Comparison of ENCODE assay signal across 18 cellular contexts in genomic region chr5:112693301-112693700, GRCh38.
"Had no signal": no experiment of that assay in that cellular context is flagged by ENCODE, and none has a peak within 500 bp of the region (broad histone marks: within the 10 kb centered on the region; RNA-seq: fewer than 3 reads in every experiment).

No MANE protein-coding gene starts in this region.

- DNase-seq: dermis blood vessel endothelial cell; dorsolateral prefrontal cortex; effector CD4-positive, alpha-beta T cell; effector memory CD4-positive, alpha-beta T cell; heart left ventricle; hypothalamus; immature natural killer cell; left cardiac atrium; left lung; left ventricle myocardium superior; lower lobe of right lung; mesendoderm; midbrain had no signal

- H2AFZ ChIP-seq: hepatocyte had no signal

- ATAC-seq: gastroesophageal sphincter, heart left ventricle, left cardiac atrium, left lung, left ventricle myocardium superior, lower lobe of right lung had no signal

- H3K4me1 ChIP-seq: gastroesophageal sphincter, left lung, lower lobe of right lung had no signal

- H3K9me3 ChIP-seq: esophagus muscularis mucosa, gastroesophageal sphincter, heart left ventricle, left lung, lower lobe of right lung had no signal

- H3K36me3 ChIP-seq: esophagus muscularis mucosa, gastroesophageal sphincter, heart left ventricle, left lung, lower lobe of right lung had no signal

- H3K4me3 ChIP-seq: coronary artery, dorsolateral prefrontal cortex, esophagus muscularis mucosa, gastroesophageal sphincter, heart left ventricle, hepatocyte, left lung, lower lobe of right lung had no signal

- H3K27ac ChIP-seq: coronary artery, dorsolateral prefrontal cortex, esophagus muscularis mucosa, foreskin keratinocyte, gastroesophageal sphincter, heart left ventricle, hepatocyte, left lung, lower lobe of right lung had no signal

- H3K79me2 ChIP-seq: hepatocyte had no signal

- H3K27me3 ChIP-seq: dorsolateral prefrontal cortex, esophagus muscularis mucosa, foreskin keratinocyte, gastroesophageal sphincter, heart left ventricle, hepatocyte, left lung had no signal

- H3K4me2 ChIP-seq: hepatocyte had no signal
